In genomic region chr4:8856835-8857590, GRCh38 we compare ENCODE assay signal across 16 cellular contexts. TPM values are rescaled to one million over a fixed set of nuclear protein-coding genes. Genes with fewer than 3 reads are reported as not detected.
DNase-seq lines count a peak whose midpoint lies in the region; ATAC-seq and TF ChIP-seq lines count a peak whose summit lies in the region.
"Had no signal": no experiment of that assay in that cellular context is flagged by ENCODE, and none has a peak within 500 bp of the region (broad histone marks: within the 10 kb centered on the region; RNA-seq: fewer than 3 reads in every experiment).

No MANE protein-coding gene starts in this region.

- H3K9me3 ChIP-seq in breast epithelium, result peaks cover 0 to 6% of the 10 kb centered on the region in 2 donors
- H3K9me3 ChIP-seq in Peyer's patch, result no peaks in the 10 kb centered on the region
- H3K9me3 ChIP-seq: BE2C had no signal

- H3K4me1 ChIP-seq in breast epithelium (no peaks in the 10 kb centered on the region), urinary bladder (ENCODE audit: insufficient read depth) (peaks cover 1% of the 10 kb centered on the region), Peyer's patch (peaks cover 0 to 13% (median 0%) of the 10 kb centered on the region in 4 donors)

- CTCF ChIA-PET in MCF 10A (lab: Yijun Ruan, JAX), result no interaction called here

- H3K27ac ChIP-seq in breast epithelium, result no peak overlapping the region
- H3K27ac ChIP-seq in coronary artery, result no peak overlapping the region
- H3K27ac ChIP-seq in urinary bladder (ENCODE audit: low read depth), result no peak overlapping the region
- H3K27ac ChIP-seq in Peyer's patch, result no peak overlapping the region

- H3K27me3 ChIP-seq in breast epithelium, result peaks cover 6 to 98% of the 10 kb centered on the region in 2 donors
- H3K27me3 ChIP-seq in Peyer's patch, result peaks cover 0 to 38% of the 10 kb centered on the region in 2 donors
- H3K27me3 ChIP-seq: BE2C had no signal

- H3K36me3 ChIP-seq in breast epithelium (no peaks in the 10 kb centered on the region), urinary bladder (ENCODE audit: insufficient read depth) (no peaks in the 10 kb centered on the region), Peyer's patch (no peaks in the 10 kb centered on the region)
- H3K36me3 ChIP-seq: BE2C had no signal

- DNase-seq in breast epithelium (ENCODE audit: low spot score in 2 of 2) (no peak), MCF 10A (ENCODE audit: unreplicated experiment) (no peak), coronary artery (ENCODE audit: low spot score) (no peak), Peyer's patch (no peak)
- DNase-seq in NK-92 treated with Interleukin-12 subunit alpha and Interleukin-12 subunit beta, amount 100 ng/mL, for 24 hours (lab: John Stamatoyannopoulos, UW), result no peak
- DNase-seq: BE2C, NCI-H510A treated with DMSO at 0.1 percent for 48 hours, small intestine had no signal

- TF ChIP-seq POLR2A in breast epithelium (IDR thresholded peaks at IDR 0.05), result no peak
- TF ChIP-seq POLR2A in Peyer's patch (IDR thresholded peaks at IDR 0.05), result no peak

- POLR2A ChIA-PET in MCF 10A (lab: Yijun Ruan, JAX), result no interaction called here

- BruUV-seq in MCF 10A (replicated peaks; lab: Mats Ljungman, UMichigan), result no TSS peak

- H3K4me3 Mint-ChIP-seq in MCF 10A (ENCODE audit: unreplicated experiment) (no peak overlapping the region), nephron (peak overlapping the region in 2 of 3 experiments; percentile 16 to 22)

- peaks cover 13% of the 10 kb centered on the region for H3K27me3 Mint-ChIP-seq in MCF 10A (ENCODE audit: insufficient read depth, unreplicated experiment)
- H3K27me3 Mint-ChIP-seq in nephron (ENCODE audit: low read depth), result peaks cover 94% of the 10 kb centered on the region

- 2% methylated on average over 50 of the region's 50 CpGs for WGBS in urinary bladder

- no peaks in the 10 kb centered on the region for H3K36me3 Mint-ChIP-seq in MCF 10A (ENCODE audit: insufficient read depth, unreplicated experiment)
- H3K36me3 Mint-ChIP-seq in nephron (ENCODE audit: low read depth), result no peaks in the 10 kb centered on the region

- no peaks in the 10 kb centered on the region for H3K9me3 Mint-ChIP-seq in MCF 10A (ENCODE audit: unreplicated experiment)
- H3K9me3 Mint-ChIP-seq in nephron, result peaks cover 5% of the 10 kb centered on the region

- TF ChIP-seq CTCF in breast epithelium (IDR thresholded peaks at IDR 0.05), result no peak
- TF ChIP-seq CTCF in MCF 10A (IDR thresholded peaks at IDR 0.05; ENCODE audit: unreplicated experiment), result no peak
- no peak for TF ChIP-seq CTCF in coronary artery (IDR thresholded peaks at IDR 0.05)
- TF ChIP-seq CTCF in nephron (IDR thresholded peaks at IDR 0.05; ENCODE audit: unreplicated experiment in 3 of 3), result no peak
- TF ChIP-seq CTCF in Peyer's patch (IDR thresholded peaks at IDR 0.05), result no peak

- ATAC-seq in GM21737 (IDR thresholded peaks at IDR 0.05; ENCODE audit: unreplicated experiment), result no peak

- intact Hi-C loops in breast epithelium (cut with DNase I; ENCODE audit: low total_unique reads), result no loop called here
- intact Hi-C loops in MCF 10A (cut with micrococcal nuclease), result no loop called here

- H3K27ac Mint-ChIP-seq in MCF 10A (ENCODE audit: low read depth, unreplicated experiment) (no peak overlapping the region), nephron (no peak overlapping the region)

- H3K4me3 ChIP-seq in breast epithelium, result peak overlapping the region in 2 of 3 donors; percentile 24 to 49
- peak overlapping the region; percentile 57 for H3K4me3 ChIP-seq in coronary artery
- H3K4me3 ChIP-seq in urinary bladder (ENCODE audit: low read depth, low read length), result peak overlapping the region; percentile 6
- H3K4me3 ChIP-seq in Peyer's patch, result peak overlapping the region in 1 of 4 donors; percentile 31

- H3K4me1 Mint-ChIP-seq in MCF 10A (ENCODE audit: insufficient read depth, unreplicated experiment) (no peaks in the 10 kb centered on the region), nephron (peaks cover 22% of the 10 kb centered on the region)

RNA-seq across cellular contexts. Expression of gene HMX1, which starts 14.6 kb away (rescaled TPM):
- total RNA-seq in breast epithelium (not detected), MCF 10A (2022) (not detected in 2 replicates), urinary bladder (0.26 TPM), Peyer's patch (not detected)
- polyA plus RNA-seq in urinary bladder, result not detected
- total RNA-seq: activated CD8-positive, alpha-beta memory T cell treated with anti-CD3 and anti-CD28 coated beads for 36 hours; dermis microvascular lymphatic vessel endothelial cell; fibroblast of villous mesenchyme; kidney epithelial cell; myocyte had no signal
- polyA plus RNA-seq: small intestine had no signal
